12 cellular contexts compared by ENCODE assay signal in genomic region chr5:89065919-89066318, GRCh38.
A peak's percentile ranks its signal among the peaks of the same experiment; 100 is the strongest.
DNase-seq lines count a peak whose midpoint lies in the region; ATAC-seq and TF ChIP-seq lines count a peak whose summit lies in the region.
"Had no signal": no experiment of that assay in that cellular context is flagged by ENCODE, and none has a peak within 500 bp of the region (broad histone marks: within the 10 kb centered on the region; RNA-seq: fewer than 3 reads in every experiment).

No MANE protein-coding gene starts in this region.

- H3F3A ChIP-seq in neural progenitor cell (ENCODE audit: low read depth), result no peaks in the 10 kb centered on the region

- H4K20me1 ChIP-seq in neural progenitor cell (ENCODE audit: low read depth), result no peaks in the 10 kb centered on the region

- no peak overlapping the region for H3K27ac ChIP-seq in neural progenitor cell

- no peaks in the 10 kb centered on the region for H3K9me3 Mint-ChIP-seq in neural progenitor cell
- H3K9me3 Mint-ChIP-seq in Calu3 (ENCODE audit: low read depth, unreplicated experiment), result no peaks in the 10 kb centered on the region
- no peaks in the 10 kb centered on the region for H3K9me3 Mint-ChIP-seq in effector memory CD8-positive, alpha-beta T cell

- peak; percentile 82 for ATAC-seq in GM18873 (IDR thresholded peaks at IDR 0.05; ENCODE audit: low FRiP score, unreplicated experiment)
- ATAC-seq in GM21717 (IDR thresholded peaks at IDR 0.05; ENCODE audit: unreplicated experiment), result peak; percentile 91
- ATAC-seq in HG03354 (IDR thresholded peaks at IDR 0.05; ENCODE audit: poor library complexity, severe bottlenecking, unreplicated experiment), result peak; percentile 80
- ATAC-seq in effector memory CD8-positive, alpha-beta T cell (replicated peaks), result no peak

- BruUV-seq in Calu3 (replicated peaks; lab: Mats Ljungman, UMichigan), result no TSS peak

- H3K36me3 Mint-ChIP-seq in neural progenitor cell (no peaks in the 10 kb centered on the region), Calu3 (ENCODE audit: insufficient read depth, unreplicated experiment) (peaks cover 4% of the 10 kb centered on the region)
- H3K36me3 Mint-ChIP-seq in effector memory CD8-positive, alpha-beta T cell (ENCODE audit: insufficient read depth), result peaks cover 3% of the 10 kb centered on the region

- H3K4me1 Mint-ChIP-seq in neural progenitor cell, result peaks cover 9% of the 10 kb centered on the region
- peaks cover 12% of the 10 kb centered on the region for H3K4me1 Mint-ChIP-seq in Calu3 (ENCODE audit: low read depth, unreplicated experiment)
- no peaks in the 10 kb centered on the region for H3K4me1 Mint-ChIP-seq in effector memory CD8-positive, alpha-beta T cell (ENCODE audit: low read depth in 2 of 2)

- no peak overlapping the region for H3K4me2 ChIP-seq in neural progenitor cell

- no peak overlapping the region for H3K27ac Mint-ChIP-seq in neural progenitor cell
- H3K27ac Mint-ChIP-seq in Calu3 (ENCODE audit: unreplicated experiment), result no peak overlapping the region
- no peak overlapping the region for H3K27ac Mint-ChIP-seq in effector memory CD8-positive, alpha-beta T cell

- H3K79me2 ChIP-seq in neural progenitor cell (ENCODE audit: low read depth), result no peaks in the 10 kb centered on the region

- peak overlapping the region; percentile 23 for H2AFZ ChIP-seq in neural progenitor cell (replicated peaks)

- H3K9me3 ChIP-seq in neural progenitor cell (ENCODE audit: low read depth), result no peaks in the 10 kb centered on the region

- no peak overlapping the region for H3K4me3 ChIP-seq in neural progenitor cell

- TF ChIP-seq CTCF in neural progenitor cell (IDR thresholded peaks at IDR 0.05) (no peak), Calu3 (IDR thresholded peaks at IDR 0.05; ENCODE audit: unreplicated experiment) (no peak)

- H3K4me3 Mint-ChIP-seq in neural progenitor cell (no peak overlapping the region), Calu3 (ENCODE audit: low read depth, unreplicated experiment) (no peak overlapping the region)
- no peak overlapping the region for H3K4me3 Mint-ChIP-seq in effector memory CD8-positive, alpha-beta T cell

- no peaks in the 10 kb centered on the region for H3K36me3 ChIP-seq in neural progenitor cell

- H3K27me3 Mint-ChIP-seq in neural progenitor cell (ENCODE audit: insufficient read depth, low read depth) (no peaks in the 10 kb centered on the region), Calu3 (ENCODE audit: unreplicated experiment) (no peaks in the 10 kb centered on the region)
- no peaks in the 10 kb centered on the region for H3K27me3 Mint-ChIP-seq in effector memory CD8-positive, alpha-beta T cell

- H3K9ac ChIP-seq in neural progenitor cell, result no peak overlapping the region

- CTCF ChIA-PET in Calu3 (lab: Charles Lee), result interaction anchor here (0.6 kb wide), 1 partner anchor 163 kb away, joined by 4 read pairs; no protein-coding TSS in a partner anchor

- no peaks in the 10 kb centered on the region for H3K27me3 ChIP-seq in neural progenitor cell

- H3K4me1 ChIP-seq in neural progenitor cell, result no peaks in the 10 kb centered on the region

- DNase-seq in neural progenitor cell (ENCODE audit: low spot score) (no peak), Calu3 (no peak), EL (no peak), SIG-M5 (lab: John Stamatoyannopoulos, UW) (no peak)
- DNase-seq in effector memory CD8-positive, alpha-beta T cell, result no peak
- DNase-seq: activated CD8-positive, alpha-beta memory T cell treated with anti-CD3 and anti-CD28 coated beads, Interleukin-2, amount 50 U/mL, for 4 hours; islet precursor cell; Kasumi-1; NCI-H524 treated with DMSO at 0.1 percent for 48 hours had no signal

- intact Hi-C loops in Calu3 (cut with micrococcal nuclease; ENCODE audit: unreplicated experiment), result no loop called here
